In genomic region chr7:131692131-131692960, GRCh38 we compare ENCODE assay signal across 9 cellular contexts.
DNase-seq lines count a peak whose midpoint lies in the region; ATAC-seq, FAIRE-seq and TF ChIP-seq lines count a peak whose summit lies in the region.
"Had no signal": no experiment of that assay in that cellular context is flagged by ENCODE, and none has a peak within 500 bp of the region (broad histone marks: within the 10 kb centered on the region; RNA-seq: fewer than 3 reads in every experiment).

No MANE protein-coding gene starts in this region.

- RAD21 ChIA-PET in GM12878 (lab: Charles Lee; ENCODE audit: unreplicated experiment), result interaction anchor here (0.5 to 1.3 kb wide), 2 partner anchors 12 to 356 kb away, joined by 3 read pairs; no protein-coding TSS in a partner anchor

- H3K4me3 ChIP-seq in IMR-90 (ENCODE audit: insufficient read depth, low read depth, low read length), result no peak overlapping the region
- H3K4me3 ChIP-seq in SJCRH30, result no peak overlapping the region
- no peak overlapping the region for H3K4me3 ChIP-seq in GM12878
- H3K4me3 ChIP-seq in keratinocyte (ENCODE audit: control insufficient read depth in 2 of 3, extremely low read depth in 1 of 3, insufficient read depth in 2 of 3, low read depth in 1 of 3, low read length in 3 of 3), result no peak overlapping the region

- H3K23ac ChIP-seq in IMR-90 (ENCODE audit: low read depth, low read length), result no peak overlapping the region

- FAIRE-seq in GM12878 (lab: Jason Lieb, UNC), result peak; percentile 18
- FAIRE-seq in keratinocyte (lab: Jason Lieb, UNC), result no peak

- H3K9me3 ChIP-seq in IMR-90 (ENCODE audit: control insufficient read depth, insufficient read depth, low read length) (no peaks in the 10 kb centered on the region), SJCRH30 (replicated peaks) (no peaks in the 10 kb centered on the region), GM12878 (replicated peaks; ENCODE audit: control insufficient read depth, insufficient read depth, low read length) (no peaks in the 10 kb centered on the region), keratinocyte (ENCODE audit: control insufficient read depth, low read depth, low read length) (no peaks in the 10 kb centered on the region)

- H3K36me3 ChIP-seq in IMR-90 (ENCODE audit: control insufficient read depth, insufficient read depth, low read length), result no peaks in the 10 kb centered on the region
- H3K36me3 ChIP-seq in SJCRH30, result no peaks in the 10 kb centered on the region
- H3K36me3 ChIP-seq in GM12878 (ENCODE audit: control insufficient read depth in 2 of 2, insufficient read depth in 2 of 2, low read length in 1 of 2), result no peaks in the 10 kb centered on the region
- H3K36me3 ChIP-seq in keratinocyte (ENCODE audit: control insufficient read depth in 2 of 2, extremely low read depth in 1 of 2, insufficient read depth in 2 of 2, low read length in 2 of 2), result no peaks in the 10 kb centered on the region

- H3K18ac ChIP-seq in IMR-90 (ENCODE audit: low read depth, low read length), result no peak overlapping the region

- H3K4me1 ChIP-seq in IMR-90 (ENCODE audit: control insufficient read depth, insufficient read depth, low read length) (no peaks in the 10 kb centered on the region), SJCRH30 (peaks cover 15% of the 10 kb centered on the region), GM12878 (ENCODE audit: control insufficient read depth, insufficient read depth, low read length) (no peaks in the 10 kb centered on the region), keratinocyte (ENCODE audit: control insufficient read depth, extremely low read depth, insufficient read depth, low read length) (peaks cover 2% of the 10 kb centered on the region)

- H3K9ac ChIP-seq in IMR-90 (ENCODE audit: low read depth, low read length) (no peak overlapping the region), GM12878 (ENCODE audit: control insufficient read depth, insufficient read depth, low read length) (no peak overlapping the region), keratinocyte (ENCODE audit: control insufficient read depth, extremely low read depth, insufficient read depth, low read length) (no peak overlapping the region)

- TF ChIP-seq EP300 in GM12878 (IDR thresholded peaks at IDR 0.05; ENCODE audit: borderline replicate concordance in 1 of 2, control insufficient read depth in 1 of 2, low read depth in 2 of 2, low read length in 2 of 2), result no peak

- TF ChIP-seq CTCF in IMR-90 (conservative IDR thresholded peaks at IDR 0.05; ENCODE audit: low read depth, low read length), result peak; percentile 71
- peak; percentile 63 to 86 (median 80) for TF ChIP-seq CTCF in GM12878 (IDR thresholded peaks at IDR 0.05 in 2 of 3, conservative IDR thresholded peaks at IDR 0.05 in 1 of 3; ENCODE audit: control insufficient read depth in 2 of 3, extremely low read depth in 1 of 3, insufficient read depth in 1 of 3, low read depth in 3 of 3, low read length in 3 of 3)
- TF ChIP-seq CTCF in keratinocyte (optimal IDR thresholded peaks at IDR 0.05 in 1 of 3, IDR thresholded peaks at IDR 0.05 in 1 of 3, conservative IDR thresholded peaks at IDR 0.05 in 1 of 3; ENCODE audit: extremely low read depth in 1 of 3, insufficient read depth in 2 of 3, low read length in 3 of 3), result peak; percentile 92 to 97 (median 93)

- H3K4ac ChIP-seq in IMR-90 (ENCODE audit: low read depth, low read length), result no peak overlapping the region

- 15% methylated on average over 23 of the region's 30 CpGs; no CpG with 5 or more reads in 1 of the 2 experiments for whole genome bisulfite sequencing in IMR-90 (ENCODE audit: extremely low coverage in 2 of 2, insufficient read length in 1 of 2), 2 experiments
- 19% methylated on average over 29 of the region's 30 CpGs for WGBS in GM12878 (ENCODE audit: insufficient coverage, insufficient replicate concordance, low lambda C conversion rate, missing lambda C conversion rate)

- H2BK20ac ChIP-seq in IMR-90 (ENCODE audit: low read depth, low read length), result no peak overlapping the region

- no peaks in the 10 kb centered on the region for H3K79me2 ChIP-seq in GM12878 (ENCODE audit: control insufficient read depth, insufficient read depth, low read length)
- no peaks in the 10 kb centered on the region for H3K79me2 ChIP-seq in keratinocyte (ENCODE audit: control insufficient read depth, insufficient read depth, low read length)

- H3K79me1 ChIP-seq in IMR-90 (ENCODE audit: low read depth in 1 of 2, low read length in 2 of 2), result no peaks in the 10 kb centered on the region

- H4K8ac ChIP-seq in IMR-90 (ENCODE audit: low read depth in 2 of 2, low read length in 2 of 2), result no peak overlapping the region

- H3K27me3 ChIP-seq in IMR-90 (ENCODE audit: control insufficient read depth, insufficient read depth, low read length) (peaks cover 30% of the 10 kb centered on the region), SJCRH30 (no peaks in the 10 kb centered on the region), GM12878 (replicated peaks in 1 of 2; ENCODE audit: control insufficient read depth in 2 of 2, insufficient read depth in 2 of 2, low read length in 1 of 2) (peaks cover 2 to 3% of the 10 kb centered on the region in 2 experiments; a peak in 2 of 4 replicates), keratinocyte (ENCODE audit: control insufficient read depth, extremely low read depth, insufficient read depth, low read length) (peaks cover 12% of the 10 kb centered on the region)

- H4K20me1 ChIP-seq in IMR-90 (ENCODE audit: insufficient read depth, low read length) (0 out of 2 replicates have a peak, but pooled peaks cover 5% of the 10 kb centered on the region), GM12878 (ENCODE audit: control insufficient read depth, insufficient read depth) (no peaks in the 10 kb centered on the region), keratinocyte (ENCODE audit: control insufficient read depth, extremely low read depth, insufficient read depth, low read length) (no peaks in the 10 kb centered on the region)

- POLR2A ChIA-PET in IMR-90 (lab: Charles Lee; ENCODE audit: unreplicated experiment) (interaction anchor here (0.6 kb wide), 1 partner anchor 252 kb away, joined by 3 read pairs; no protein-coding TSS in a partner anchor), GM12878 (lab: Charles Lee) (interaction anchor here (0.6 kb wide), 1 partner anchor 10 kb away, joined by 4 read pairs; no protein-coding TSS in a partner anchor)

- H2AK5ac ChIP-seq in IMR-90 (ENCODE audit: low read depth, low read length), result no peak overlapping the region

- TF ChIP-seq POLR2A in IMR-90 (IDR thresholded peaks at IDR 0.05; ENCODE audit: low read depth, low read length) (no peak), GM12878 (IDR thresholded peaks at IDR 0.05; ENCODE audit: low read depth, low read length) (no peak)

- H3K27ac ChIP-seq in IMR-90 (ENCODE audit: insufficient read depth, low read length) (no peak overlapping the region), SJCRH30 (peak overlapping the region; percentile 47), GM12878 (ENCODE audit: control insufficient read depth, insufficient read depth) (no peak overlapping the region), keratinocyte (ENCODE audit: control insufficient read depth, insufficient read depth, low read length) (no peak overlapping the region)

- H3K56ac ChIP-seq in IMR-90 (ENCODE audit: extremely low read depth, insufficient read depth, low read length), result no peak overlapping the region

- no peak overlapping the region for H2AK9ac ChIP-seq in IMR-90 (replicated peaks; ENCODE audit: low read depth, low read length, poor library complexity)

- H3K4me2 ChIP-seq in IMR-90 (ENCODE audit: low read depth, low read length), result no peak overlapping the region; the same call in 1 of the 2 replicates
- H3K4me2 ChIP-seq in GM12878 (ENCODE audit: control insufficient read depth, insufficient read depth), result no peak overlapping the region
- peak overlapping the region; percentile 16 for H3K4me2 ChIP-seq in keratinocyte (ENCODE audit: control insufficient read depth, extremely low read depth, insufficient read depth, low read depth, low read length)

- H4K91ac ChIP-seq in IMR-90 (ENCODE audit: insufficient read depth, low read depth, low read length), result no peak overlapping the region

- H4K5ac ChIP-seq in IMR-90 (ENCODE audit: low read depth, low read length), result no peak overlapping the region

- in situ Hi-C loops in IMR-90 (cut with MboI; ENCODE audit: low sequenced_read_pairs) (no loop called here), GM12878 (cut with MboI) (no loop called here)

- SMC1A ChIA-PET in GM12878 (lab: Charles Lee; ENCODE audit: uncharacterized antibody, unreplicated experiment), result interaction anchor here (0.7 kb wide), 1 partner anchor 888 kb away, joined by 3 read pairs; no protein-coding TSS in a partner anchor

- CTCF ChIA-PET in IMR-90 (lab: Yijun Ruan, JAX), result interaction anchor here (0.5 to 1.3 kb wide), 5 partner anchors 9 to 888 kb away, joined by 3 to 14 read pairs (median 3); no protein-coding TSS in a partner anchor
- CTCF ChIA-PET in GM12878 (lab: Yijun Ruan, JAX), result interaction anchor here (1.0 to 3.9 kb wide), 6 partner anchors 11 to 888 kb away, joined by 3 to 23 read pairs (median 4); no protein-coding TSS in a partner anchor

- TF ChIP-seq RAD21 in IMR-90 (IDR thresholded peaks at IDR 0.05; ENCODE audit: low read length) (peak; percentile 50), GM12878 (IDR thresholded peaks at IDR 0.05; ENCODE audit: insufficient read depth, low read depth, low read length) (peak; percentile 52)

- H2AFZ ChIP-seq in IMR-90 (replicated peaks; ENCODE audit: low read length, poor library complexity) (peak overlapping the region; percentile 88), GM12878 (ENCODE audit: control insufficient read depth, low read depth, low read length) (no peak overlapping the region), keratinocyte (ENCODE audit: control insufficient read depth, low read length) (no peak overlapping the region)

- H2BK15ac ChIP-seq in IMR-90 (ENCODE audit: low read depth, low read length), result no peak overlapping the region

- DNase-seq in EH (ENCODE audit: low read depth), result peak; percentile 39
- peak; percentile 7 for DNase-seq in IMR-90
- peak; percentile 88 to 96 for DNase-seq in SJCRH30
- no peak for DNase-seq in GM12878 (ENCODE audit: low read depth, low spot score)
- DNase-seq in keratinocyte (ENCODE audit: low read depth, low spot score), result no peak
- peak; percentile 58 to 65 for DNase-seq in stimulated activated CD4-positive, alpha-beta T cell treated with anti-CD3 and anti-CD28 coated beads, Interleukin-2, amount 100 ng/mL, for 48 hours
- DNase-seq in KG1 (lab: John Stamatoyannopoulos, UW), result no peak
- DNase-seq: activated B cell treated with CpG ODN at 0.5 μM for 24 hours had no signal

- H3K14ac ChIP-seq in IMR-90 (replicated peaks; ENCODE audit: low read depth, low read length), result no peak overlapping the region

- H3K9me1 ChIP-seq in IMR-90 (ENCODE audit: insufficient read depth, low read length) (no peaks in the 10 kb centered on the region), keratinocyte (ENCODE audit: control insufficient read depth, extremely low read depth, insufficient read depth, low read length) (no peaks in the 10 kb centered on the region)

- intact Hi-C loops in IMR-90 (cut with micrococcal nuclease) (no loop called here), GM12878 (cut with micrococcal nuclease; ENCODE audit: unreplicated experiment) (loop anchor here (10.0 kb wide), 1 partner anchor 562 kb away; no protein-coding TSS in a partner anchor)

- BruUV-seq in IMR-90 (replicated peaks; lab: Mats Ljungman, UMichigan), result no TSS peak
- BruUV-seq in GM12878 (replicated peaks; lab: Mats Ljungman, UMichigan), result no TSS peak

- dilution Hi-C loops in IMR-90 (cut with HindIII; ENCODE audit: low sequenced_read_pairs, unreplicated experiment) (no loop called here), keratinocyte (cut with MboI; ENCODE audit: extremely low pct_ligation_motif_present, low sequenced_read_pairs) (no loop called here)

- ATAC-seq in IMR-90 (ENCODE audit: low read depth) (peak; percentile 75), GM12878 (peak; percentile 83), HG03175 (IDR thresholded peaks at IDR 0.05; ENCODE audit: unreplicated experiment) (no peak)

- no peak overlapping the region for H2BK5ac ChIP-seq in IMR-90 (ENCODE audit: low read depth, low read length, poor library complexity, severe bottlenecking)

- H2BK120ac ChIP-seq in IMR-90 (ENCODE audit: low read depth, low read length), result no peak overlapping the region

Comparison
In these comparisons a context has a peak if more than half of its experiments do, and no peak if none do; other contexts are left out.
1. DNase-seq: peak in EH (single experiment), IMR-90 (single experiment), SJCRH30 (2 of 2) and stimulated activated CD4-positive, alpha-beta T cell treated with anti-CD3 and anti-CD28 coated beads, Interleukin-2, amount 100 ng/mL, for 48 hours (2 of 2); none in GM12878 (single experiment), keratinocyte (single experiment) and KG1 (single experiment).
2. Peak in every context shown above with its lines, with median percentiles within 50 percentile points of each other: CTCF ChIP-seq.